8 cellular contexts compared by ENCODE assay signal in genomic region chr11:118607401-118608267, GRCh38. TPM values are rescaled to one million over a fixed set of nuclear protein-coding genes. Genes with fewer than 3 reads are reported as not detected.
DNase-seq lines count a peak whose midpoint lies in the region; ATAC-seq and TF ChIP-seq lines count a peak whose summit lies in the region.

PHLDB1 (plus strand) TSS chr11:118607615; CDS start chr11:118613837, 6,222 bp downstream.

- H3K36me3 ChIP-seq in lower lobe of right lung = peaks cover 3% of the 10 kb centered on the region

- TF ChIP-seq CTCF in GM12874 (IDR thresholded peaks at IDR 0.05; ENCODE audit: insufficient read depth, low read depth, low read length) (peak; percentile 68), lower lobe of right lung (IDR thresholded peaks at IDR 0.05) (peak; percentile 57)

- intact Hi-C loops in lower lobe of right lung (cut with DNase I) = no loop called here

- peak within 1 kb of the TSS; percentile 85 to 89 for H3K4me3 Mint-ChIP-seq in effector memory CD8-positive, alpha-beta T cell

- H3K27ac Mint-ChIP-seq in effector memory CD8-positive, alpha-beta T cell = peak within 1 kb of the TSS; percentile 85 to 88

- H3K36me3 Mint-ChIP-seq in effector memory CD8-positive, alpha-beta T cell (ENCODE audit: insufficient read depth) = peaks cover 20% of the 10 kb centered on the region

- peak; percentile 26 for ATAC-seq in effector memory CD8-positive, alpha-beta T cell (replicated peaks)
- ATAC-seq in lower lobe of right lung (peak; percentile 63 to 67), GM19463 (IDR thresholded peaks at IDR 0.05; ENCODE audit: unreplicated experiment) (no peak)

- H3K9me3 ChIP-seq in lower lobe of right lung = no peaks in the 10 kb centered on the region

- peak within 1 kb of the TSS; percentile 73 for H3K4me3 ChIP-seq in lower lobe of right lung

- peaks cover 0 to 9% of the 10 kb centered on the region in 2 donors for H3K27me3 Mint-ChIP-seq in effector memory CD8-positive, alpha-beta T cell

- peak; percentile 23 for DNase-seq in NCI-H2196 treated with DMSO at 0.1 percent for 48 hours (lab: John Stamatoyannopoulos, UW; ENCODE audit: unreplicated experiment)
- peak; percentile 77 for DNase-seq in activated CD8-positive, alpha-beta memory T cell treated with anti-CD3 and anti-CD28 coated beads for 24 hours
- peak; percentile 34 to 41 (median 36) for DNase-seq in effector memory CD8-positive, alpha-beta T cell
- DNase-seq in lower lobe of right lung = peak; percentile 71
- peak in 2 of 3 donors; percentile 17 to 21 for DNase-seq in stimulated activated CD4-positive, alpha-beta T cell treated with anti-CD3 and anti-CD28 coated beads, TNF-alpha, amount 100 ng/mL, for 48 hours (ENCODE audit: low read depth in 3 of 3)
- no peak for DNase-seq in NOMO-1 treated with dmso at 0.1 percent for 144 hours (lab: John Stamatoyannopoulos, UW; ENCODE audit: unreplicated experiment)

- H3K27ac ChIP-seq in lower lobe of right lung = peak within 1 kb of the TSS; percentile 90

- peaks cover 49% of the 10 kb centered on the region for H3K4me1 ChIP-seq in lower lobe of right lung

- H3K27me3 ChIP-seq in lower lobe of right lung (ENCODE audit: low read depth) = peaks cover 8% of the 10 kb centered on the region

- H3K9me3 Mint-ChIP-seq in effector memory CD8-positive, alpha-beta T cell = no peaks in the 10 kb centered on the region

- H3K4me1 Mint-ChIP-seq in effector memory CD8-positive, alpha-beta T cell (ENCODE audit: low read depth in 2 of 2) = peaks cover 22 to 31% of the 10 kb centered on the region in 2 donors

RNA-seq across cellular contexts. Expression of gene PHLDB1, which starts in this region (rescaled TPM):
- total RNA-seq in lower lobe of right lung = 71.8 TPM
